28 cellular contexts compared by ENCODE assay signal in the genomic region with DNA sequence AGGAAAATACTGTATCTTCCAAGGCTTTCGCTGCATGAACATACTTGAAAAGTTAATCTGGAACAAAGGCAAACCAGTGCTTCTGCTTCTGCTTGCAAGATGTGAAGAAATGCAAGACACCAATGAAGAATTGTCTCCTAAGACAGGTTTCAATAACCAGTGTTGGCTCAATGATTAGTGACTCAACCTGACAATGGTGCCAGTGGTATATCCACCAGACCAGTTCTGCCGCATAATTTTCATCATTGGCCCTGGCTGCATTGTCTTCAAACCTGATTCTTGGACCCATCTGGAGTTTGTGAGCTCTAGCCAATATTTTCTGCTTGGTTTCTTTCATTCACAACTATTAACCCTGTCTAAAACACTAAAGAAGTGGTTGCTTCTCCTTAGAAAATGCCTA. TPM values are rescaled to one million over a fixed set of nuclear protein-coding genes. Genes with fewer than 3 reads are reported as not detected.
"Had no signal": no experiment of that assay in that cellular context is flagged by ENCODE, and none has a peak within 500 bp of the region (broad histone marks: within the 10 kb centered on the region; RNA-seq: fewer than 3 reads in every experiment).

No MANE protein-coding gene starts in this region.

- H3K4me1 ChIP-seq: adrenal gland had no signal

- DNase-seq: activated CD4-positive, alpha-beta T cell treated with anti-CD3 and anti-CD28 coated beads for 1 hour; activated CD4-positive, alpha-beta T cell treated with anti-CD3 and anti-CD28 coated beads for 48 hours; activated CD4-positive, alpha-beta T cell treated with anti-CD3 and anti-CD28 coated beads, Interleukin-2, amount 50 U/mL, for 48 hours; activated CD4-positive, CD25-positive, alpha-beta regulatory T cell; activated CD8-positive, alpha-beta T cell treated with anti-CD3 and anti-CD28 coated beads, Interleukin-2, amount 10 ng/mL, durations not matched to agents 7 days and 5 days; activated gamma-delta T cell treated with Interleukin-2 at 50 U/mL for 16 hours; activated naive CD4-positive, alpha-beta T cell treated with anti-CD3 and anti-CD28 coated beads for 36 hours; activated T-cell treated with anti-CD3 and anti-CD28 coated beads, Interleukin-2, amount 50 U/mL, for 24 hours; adrenal gland; central memory CD4-positive, alpha-beta T cell; NCI-H1105; NCI-H1417 treated with DMSO at 0.1 percent for 48 hours; NCI-H187 treated with DMSO at 0.1 percent for 48 hours; NCI-H2081; NCI-H2171 treated with DMSO at 0.1 percent for 48 hours; NCI-H226; NCI-H524 treated with DMSO at 0.1 percent for 48 hours; SIG-M5; T-cell; T-helper 17 cell; WERI-Rb-1 had no signal

- H3K4me3 ChIP-seq: adrenal gland had no signal

- H3K9me3 ChIP-seq: adrenal gland had no signal

- H3K27ac ChIP-seq: adrenal gland, RWPE1, WERI-Rb-1 had no signal

- FAIRE-seq: RCC 7860 had no signal

- ATAC-seq: activated CD8-positive, alpha-beta T cell treated with anti-CD3 and anti-CD28 coated beads, Interleukin-2, amount 10 ng/mL, durations not matched to agents 7 days and 5 days; activated naive CD4-positive, alpha-beta T cell treated with anti-CD3 and anti-CD28 coated beads, Interleukin-2, amount 50 U/mL, for 72 hours; Right ventricle myocardium inferior; SK-N-SH treated with all-trans-retinoic acid at 6 μM for 48 hours; T-cell; T-helper 17 cell had no signal

- H3K36me3 ChIP-seq: adrenal gland, WERI-Rb-1 had no signal

- H3K27me3 ChIP-seq: adrenal gland had no signal

RNA-seq across cellular contexts. Expression of a gene that starts 14.8 kb away (rescaled TPM):
- total RNA-seq: cerebellum, Right ventricle myocardium inferior, SK-MEL-5, T-cell, T-helper 17 cell had no signal
